10 cellular contexts compared by ENCODE assay signal in the genomic region with DNA sequence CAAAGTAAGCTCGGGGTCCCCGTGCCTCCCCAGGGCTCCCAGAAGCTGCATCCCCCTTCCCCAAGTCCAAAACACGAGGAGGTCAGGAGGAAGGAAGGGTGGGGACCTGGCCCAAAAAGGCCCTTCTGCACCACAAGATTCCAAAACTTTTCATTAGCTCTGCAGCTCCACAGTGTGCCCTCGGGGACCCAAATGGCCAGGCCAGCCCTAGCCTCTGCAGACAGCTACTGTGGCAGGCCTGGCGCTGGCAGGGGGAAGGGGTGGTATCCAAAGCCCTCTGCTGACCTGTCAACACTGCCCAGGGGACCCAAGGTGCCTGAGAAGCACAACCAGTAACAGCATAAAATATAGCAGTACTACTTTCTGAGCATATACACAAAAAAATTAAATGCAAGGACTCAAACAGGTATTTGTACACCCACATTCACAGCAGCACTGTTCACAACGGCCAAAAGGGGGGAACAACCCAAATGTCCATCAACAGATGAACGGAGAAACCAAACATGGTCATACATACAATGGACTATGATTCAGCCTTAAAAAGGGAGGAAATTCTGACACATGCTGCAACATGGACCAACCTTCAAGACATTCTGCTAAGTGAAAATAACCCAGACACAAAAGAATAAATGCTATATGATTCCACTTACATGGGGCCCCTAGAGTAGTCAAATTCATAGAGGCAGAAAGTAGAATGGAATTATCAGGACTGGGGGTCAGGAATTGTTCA. TPM values are rescaled to one million over a fixed set of nuclear protein-coding genes. Genes with fewer than 3 reads are reported as not detected.
DNase-seq lines count a peak whose midpoint lies in the region; ATAC-seq, FAIRE-seq and TF ChIP-seq lines count a peak whose summit lies in the region.
"Had no signal": no experiment of that assay in that cellular context is flagged by ENCODE, and none has a peak within 500 bp of the region (broad histone marks: within the 10 kb centered on the region; RNA-seq: fewer than 3 reads in every experiment).

No MANE protein-coding gene starts in this region.

- H2AFZ ChIP-seq in PC-3 (ENCODE audit: low read length), result no peak overlapping the region

- H3K36me3 ChIP-seq in breast epithelium, result no peaks in the 10 kb centered on the region
- no peaks in the 10 kb centered on the region for H3K36me3 ChIP-seq in lung (ENCODE audit: control insufficient read depth in 2 of 2, insufficient read depth in 2 of 2, low read length in 2 of 2)
- no peaks in the 10 kb centered on the region for H3K36me3 ChIP-seq in thoracic aorta
- peaks cover 10% of the 10 kb centered on the region; the same call in 1 of the 2 replicates for H3K36me3 ChIP-seq in PC-3 (ENCODE audit: low read depth, low read length)

- peaks cover 83% of the 10 kb centered on the region for H4K20me1 ChIP-seq in PC-3 (ENCODE audit: low read length)

- H3K9me3 ChIP-seq in breast epithelium (no peaks in the 10 kb centered on the region), lung (ENCODE audit: control insufficient read depth in 2 of 2, insufficient read depth in 1 of 2, low read length in 1 of 2) (no peaks in the 10 kb centered on the region), thoracic aorta (no peaks in the 10 kb centered on the region), PC-3 (ENCODE audit: low read length) (no peaks in the 10 kb centered on the region)

- POLR2A ChIA-PET in PC-3 (lab: Charles Lee; ENCODE audit: unreplicated experiment), result no interaction called here

- H3K4me2 ChIP-seq in PC-3 (ENCODE audit: low read length), result no peak overlapping the region

- 56 to 59% methylated on average over 7 of the region's 7 CpGs for WGBS in lung, 2 donors

- ATAC-seq in lung (ENCODE audit: insufficient read depth, low FRiP score) (no peak), thoracic aorta (ENCODE audit: insufficient number of reproducible peaks, low FRiP score, low read depth) (no peak), sciatic nerve (no peak), PC-3 (no peak)
- ATAC-seq: natural killer cell had no signal

- peaks cover 7% of the 10 kb centered on the region for H3F3A ChIP-seq in PC-3 (ENCODE audit: low read length, unreplicated experiment)

- H3K9ac ChIP-seq in PC-3 (ENCODE audit: low read length), result no peak overlapping the region

- peak; percentile 88 for FAIRE-seq in HTR-8/SVneo (lab: Jason Lieb, UNC)

- CTCF ChIA-PET in PC-3 (lab: Charles Lee), result no interaction called here

- H3K27me3 ChIP-seq in breast epithelium (no peaks in the 10 kb centered on the region), lung (ENCODE audit: control insufficient read depth, insufficient read depth) (no peaks in the 10 kb centered on the region), thoracic aorta (replicated peaks; ENCODE audit: insufficient read depth) (no peaks in the 10 kb centered on the region), PC-3 (ENCODE audit: low read length) (no peaks in the 10 kb centered on the region)

- no peak for TF ChIP-seq POLR2A in breast epithelium (IDR thresholded peaks at IDR 0.05)

- peaks cover 97% of the 10 kb centered on the region for H3K79me2 ChIP-seq in PC-3 (ENCODE audit: low read length)

- intact Hi-C loops in breast epithelium (cut with DNase I; ENCODE audit: low total_unique reads), result no loop called here
- intact Hi-C loops in sciatic nerve (cut with DNase I), result no loop called here
- intact Hi-C loops in PC-3 (cut with micrococcal nuclease), result no loop called here

- H3K9me2 ChIP-seq in PC-3 (replicated peaks; ENCODE audit: low read length), result no peaks in the 10 kb centered on the region

- H3K27ac ChIP-seq in breast epithelium, result peak overlapping the region; percentile 83 to 94
- H3K27ac ChIP-seq in lung (ENCODE audit: low read depth in 1 of 2, low read length in 1 of 2), result peak overlapping the region; percentile 26 to 65
- peak overlapping the region; percentile 94 to 97 for H3K27ac ChIP-seq in thoracic aorta
- H3K27ac ChIP-seq in PC-3 (ENCODE audit: low read length), result no peak overlapping the region

- no TSS peak for BruUV-seq in PC-3 (replicated peaks; lab: Mats Ljungman, UMichigan)

- TF ChIP-seq CTCF in breast epithelium (IDR thresholded peaks at IDR 0.05) (no peak), lung (IDR thresholded peaks at IDR 0.05; ENCODE audit: control extremely low read depth, extremely low read depth) (no peak), thoracic aorta (IDR thresholded peaks at IDR 0.05) (no peak), PC-3 (conservative IDR thresholded peaks at IDR 0.05; ENCODE audit: low read depth, low read length) (no peak)

- DNase-seq in HTR-8/SVneo (ENCODE audit: insufficient read length, low spot score) (no peak), breast epithelium (ENCODE audit: low spot score in 2 of 2) (no peak), lung (ENCODE audit: low spot score) (no peak), thoracic aorta (ENCODE audit: low spot score) (no peak), sciatic nerve (ENCODE audit: low spot score) (no peak), NCI-H69 (lab: John Stamatoyannopoulos, UW) (no peak), PC-3 (no peak)
- DNase-seq: glutamatergic neuron, natural killer cell, NCI-H1436 treated with DMSO at 0.1 percent for 48 hours had no signal

- peak overlapping the region in 1 of 3 donors; percentile 44 for H3K4me3 ChIP-seq in breast epithelium
- no peak overlapping the region for H3K4me3 ChIP-seq in lung
- H3K4me3 ChIP-seq in thoracic aorta, result peak overlapping the region; percentile 51
- H3K4me3 ChIP-seq in PC-3 (ENCODE audit: low read length), result no peak overlapping the region

- H3K4me1 ChIP-seq in breast epithelium (peaks cover 43 to 72% of the 10 kb centered on the region in 2 donors), lung (ENCODE audit: control insufficient read depth in 2 of 2, insufficient read depth in 2 of 2, low read length in 2 of 2) (peaks cover 47 to 50% of the 10 kb centered on the region in 2 donors), thoracic aorta (ENCODE audit: control insufficient read depth in 1 of 2, low read depth in 2 of 2) (peaks cover 73 to 97% of the 10 kb centered on the region in 2 donors), PC-3 (ENCODE audit: insufficient read depth, low read length) (peaks cover 46% of the 10 kb centered on the region)

RNA-seq across cellular contexts. Expression of a gene that starts 29.7 kb away (rescaled TPM):
- 100 to 1,000 TPM in 2 of 3 donors, 10 to 100 TPM in 1; 75.0 to 295 (median 290) TPM for total RNA-seq in breast epithelium
- total RNA-seq in lung, result 100 to 1,000 TPM; 117 to 168 TPM
- 100 to 1,000 TPM in 1 of 2 donors, 10 to 100 TPM in 1; 40.9 to 116 TPM for polyA plus RNA-seq in lung
- 1,000 to 10,000 TPM; 1,201 to 1,291 TPM for total RNA-seq in thoracic aorta
- 216 TPM for total RNA-seq in sciatic nerve
- 303 and 400 TPM in 2 replicates for total RNA-seq in PC-3 (2014; rRNA removed)
